ENCODE assay signal across 12 cellular contexts in genomic region chr2:110170102-110170501, GRCh38. TPM values are rescaled to one million over a fixed set of nuclear protein-coding genes. Genes with fewer than 3 reads are reported as not detected.
"Had no signal": no experiment of that assay in that cellular context is flagged by ENCODE, and none has a peak within 500 bp of the region (broad histone marks: within the 10 kb centered on the region; RNA-seq: fewer than 3 reads in every experiment).

No MANE protein-coding gene starts in this region.

- DNase-seq: activated CD4-positive, alpha-beta memory T cell treated with anti-CD3 and anti-CD28 coated beads for 36 hours; activated T-cell treated with anti-CD3 and anti-CD28 coated beads, Interleukin-2, amount 50 U/mL, for 48 hours; endodermal cell; erythroblast; natural killer cell; nucleus accumbens; sigmoid colon; stimulated activated CD4-positive, alpha-beta T cell treated with anti-CD3 and anti-CD28 coated beads, Interleukin-2, amount 100 ng/mL, for 48 hours; thyroid gland had no signal

- H3K27ac ChIP-seq: sigmoid colon, thyroid gland, VCaP had no signal

- H3K27me3 ChIP-seq: sigmoid colon, thyroid gland had no signal

- H3K27me3 Mint-ChIP-seq: activated CD4-positive, alpha-beta memory T cell treated with anti-CD3 and anti-CD28 coated beads for 36 hours; progenitor cell of endocrine pancreas had no signal

- H3K36me3 Mint-ChIP-seq: activated CD4-positive, alpha-beta memory T cell treated with anti-CD3 and anti-CD28 coated beads for 36 hours; natural killer cell had no signal

- H3K4me3 Mint-ChIP-seq: activated CD4-positive, alpha-beta memory T cell treated with anti-CD3 and anti-CD28 coated beads for 36 hours; dendritic cell treated with granulocyte-macrophage colony-stimulating factor and Interleukin-4, amounts not matched to agents 40 ng/mL and 50 ng/mL, for 4 days; endodermal cell; natural killer cell had no signal

- H3K4me3 ChIP-seq: sigmoid colon, thyroid gland had no signal

- H3K27ac Mint-ChIP-seq: activated CD4-positive, alpha-beta memory T cell treated with anti-CD3 and anti-CD28 coated beads for 36 hours; dendritic cell treated with granulocyte-macrophage colony-stimulating factor and Interleukin-4, amounts not matched to agents 40 ng/mL and 50 ng/mL, for 4 days; endodermal cell; natural killer cell; progenitor cell of endocrine pancreas had no signal

- H3K9me3 ChIP-seq: sigmoid colon, thyroid gland had no signal

- H3K4me1 ChIP-seq: sigmoid colon had no signal

- ATAC-seq: natural killer cell had no signal

- H3K9me3 Mint-ChIP-seq: activated CD4-positive, alpha-beta memory T cell treated with anti-CD3 and anti-CD28 coated beads for 36 hours; dendritic cell treated with granulocyte-macrophage colony-stimulating factor and Interleukin-4, amounts not matched to agents 40 ng/mL and 50 ng/mL, for 4 days; endodermal cell; natural killer cell had no signal

RNA-seq across cellular contexts. Expression of gene MALL, which starts 54.5 kb away (rescaled TPM):
- total RNA-seq: natural killer cell had no signal
